Comparison of ENCODE assay signal across 8 cellular contexts in the genomic region with DNA sequence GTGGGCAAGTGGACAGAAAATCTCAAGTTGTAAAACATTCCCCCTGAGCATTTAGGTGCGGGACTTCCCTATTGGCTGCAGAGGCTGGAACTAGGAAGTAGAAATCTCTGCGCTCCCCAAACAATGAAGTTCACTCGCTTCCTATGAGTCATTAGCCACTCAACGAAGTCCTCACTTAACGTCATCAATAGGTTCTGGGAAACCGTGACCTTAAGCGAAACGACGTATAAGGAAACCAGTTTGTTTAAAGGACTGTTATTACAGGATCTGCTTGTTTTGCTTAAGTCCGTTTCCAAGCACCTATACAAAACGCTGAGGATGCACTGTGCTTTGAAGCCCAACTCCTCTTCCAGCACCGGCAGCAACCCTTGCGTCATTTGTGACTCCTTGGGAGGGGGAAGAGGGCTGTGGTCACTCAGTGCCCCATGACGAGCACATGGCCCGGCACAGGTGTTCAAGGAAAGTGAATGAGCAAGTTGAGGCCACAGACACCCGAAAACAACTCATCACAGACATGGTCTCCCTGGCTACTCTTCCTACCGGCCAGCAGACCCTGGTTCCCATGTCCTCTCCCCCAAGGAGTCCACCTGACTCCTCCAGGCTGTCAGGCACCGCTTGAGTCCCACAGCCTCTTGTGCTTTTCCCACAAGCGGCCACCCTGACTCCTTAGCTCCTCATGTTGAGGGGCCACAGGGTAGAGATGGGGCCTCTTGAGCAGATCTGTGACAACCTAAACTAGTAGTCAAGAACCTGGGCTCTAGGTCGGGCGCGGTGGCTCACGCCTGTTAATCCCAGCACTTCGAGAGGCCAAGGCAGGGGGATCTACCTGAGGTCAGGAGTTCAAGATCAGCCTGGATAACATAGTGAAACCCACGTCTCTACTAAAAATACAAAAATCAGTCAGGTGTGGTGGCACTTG. TPM values are rescaled to one million over a fixed set of nuclear protein-coding genes. Genes with fewer than 3 reads are reported as not detected.
DNase-seq lines count a peak whose midpoint lies in the region; ATAC-seq, FAIRE-seq and TF ChIP-seq lines count a peak whose summit lies in the region.

No MANE protein-coding gene starts in this region.

- H3K4me1 ChIP-seq in K562 (replicated peaks in 1 of 2; ENCODE audit: control insufficient read depth in 2 of 2, insufficient read depth in 2 of 2, low read length in 2 of 2) (peaks cover 28 to 35% of the 10 kb centered on the region in 2 experiments), thyroid gland (peaks cover 25 to 43% of the 10 kb centered on the region in 2 donors)

- no peak; the same call in 1 of the 2 replicates for TF ChIP-seq EP300 in K562 (IDR thresholded peaks at IDR 0.05; ENCODE audit: low read length)

- no peak overlapping the region for H2AFZ ChIP-seq in SU-DHL-6 (ENCODE audit: low read depth, low read length, severe bottlenecking)
- H2AFZ ChIP-seq in K562 (ENCODE audit: low read depth, low read length): peak overlapping the region; percentile 49

- no peak overlapping the region for H3K4me3 Mint-ChIP-seq in memory B cell

- no peak overlapping the region for H3K9ac ChIP-seq in SU-DHL-6 (ENCODE audit: low read length)
- peak overlapping the region; percentile 32 to 86 for H3K9ac ChIP-seq in K562 (ENCODE audit: insufficient read depth in 1 of 2, low read depth in 2 of 2, low read length in 2 of 2)

- no TSS peak for BruUV-seq in K562 (replicated peaks; lab: Mats Ljungman, UMichigan)

- peak; percentile 85 for DNase-seq in Daoy (ENCODE audit: low read depth)
- peak; percentile 46 to 81 (median 59) for DNase-seq in K562 (ENCODE audit: extremely low read depth in 1 of 4, low spot score in 3 of 4)
- DNase-seq in memory B cell (ENCODE audit: low spot score in 2 of 2): peak in 1 of 2 donors; percentile 67
- peak; percentile 49 to 65 for DNase-seq in thyroid gland
- DNase-seq in NCI-H1436 treated with DMSO at 0.1 percent for 48 hours (lab: John Stamatoyannopoulos, UW): no peak
- DNase-seq in AG08396 (ENCODE audit: low spot score): no peak

- intact Hi-C loops in K562 (cut with micrococcal nuclease) (no loop called here), thyroid gland (cut with DNase I) (no loop called here)

- no peaks in the 10 kb centered on the region for H3K9me1 ChIP-seq in K562 (ENCODE audit: control insufficient read depth, insufficient read depth, low read length)

- H4K20me1 ChIP-seq in SU-DHL-6 (ENCODE audit: low read depth, low read length): peaks cover 16% of the 10 kb centered on the region
- peaks cover 21% of the 10 kb centered on the region for H4K20me1 ChIP-seq in K562 (replicated peaks; ENCODE audit: control insufficient read depth, insufficient read depth, low read length)

- TF ChIP-seq POLR2A in K562 (conservative IDR thresholded peaks at IDR 0.05) (peak; percentile 52), thyroid gland (IDR thresholded peaks at IDR 0.05) (peak in 1 of 2 donors; percentile 23)

- peak overlapping the region; percentile 91 for H3K27ac Mint-ChIP-seq in memory B cell

- TF ChIP-seq CTCF in SU-DHL-6 (IDR thresholded peaks at IDR 0.05; ENCODE audit: insufficient read depth, low read length, poor library complexity, severe bottlenecking) (no peak), K562 (IDR thresholded peaks at IDR 0.05 in 2 of 3, conservative IDR thresholded peaks at IDR 0.05 in 1 of 3; ENCODE audit: insufficient read depth in 2 of 3, low read depth in 1 of 3, low read length in 3 of 3) (no peak), thyroid gland (IDR thresholded peaks at IDR 0.05) (no peak)

- FAIRE-seq in K562 (lab: Jason Lieb, UNC): peak; percentile 97

- H3K4me3 ChIP-seq in SU-DHL-6 (ENCODE audit: insufficient read depth, low read length, poor library complexity, severe bottlenecking): no peak overlapping the region
- no peak overlapping the region for H3K4me3 ChIP-seq in K562
- H3K4me3 ChIP-seq in thyroid gland (replicated peaks in 1 of 3): no peak overlapping the region

- peaks cover 20% of the 10 kb centered on the region for H3K4me1 Mint-ChIP-seq in memory B cell

- no peaks in the 10 kb centered on the region for H3K9me2 ChIP-seq in SU-DHL-6 (replicated peaks; ENCODE audit: insufficient read depth, low read length)

- peaks cover 13% of the 10 kb centered on the region for H3K36me3 Mint-ChIP-seq in memory B cell

- no peaks in the 10 kb centered on the region for H3K27me3 Mint-ChIP-seq in memory B cell

- POLR2A ChIA-PET in K562 (lab: Yijun Ruan, JAX): interaction anchor here (6.2 kb wide), 1 partner anchor 7 kb away, joined by 141 read pairs; no protein-coding TSS in a partner anchor

- CTCF ChIA-PET in K562 (lab: Yijun Ruan, JAX; ENCODE audit: low intra/inter-chr PET ratio): no interaction called here

- TF ChIP-seq RAD21 in K562 (CRISPR knock-in tag; conservative IDR thresholded peaks at IDR 0.05 in 1 of 2, IDR thresholded peaks at IDR 0.05 in 1 of 2): no peak

- H3K27me3 ChIP-seq in SU-DHL-6 (ENCODE audit: low read length): no peaks in the 10 kb centered on the region
- H3K27me3 ChIP-seq in K562 (ENCODE audit: control insufficient read depth in 2 of 2, insufficient read depth in 2 of 2, low read length in 2 of 2): no peaks in the 10 kb centered on the region
- no peaks in the 10 kb centered on the region for H3K27me3 ChIP-seq in thyroid gland

- H3K27ac ChIP-seq in SU-DHL-6 (ENCODE audit: low read depth, low read length) (0 out of 2 replicates have a peak overlapping the region, but pooled peaks have one; percentile 26), K562 (ENCODE audit: extremely low read depth, low read depth, low read length) (peak overlapping the region; percentile 65), thyroid gland (peak overlapping the region; percentile 70 to 93 (median 80))

- H3K79me2 ChIP-seq in SU-DHL-6 (ENCODE audit: insufficient read depth, low read length): peaks cover 26% of the 10 kb centered on the region
- peaks cover 32% of the 10 kb centered on the region for H3K79me2 ChIP-seq in K562 (ENCODE audit: control insufficient read depth, insufficient read depth, low read length)

- in situ Hi-C loops in K562 (cut with MboI): no loop called here

- no peaks in the 10 kb centered on the region for H3K9me3 ChIP-seq in SU-DHL-6 (ENCODE audit: insufficient read depth, low read length)
- no peaks in the 10 kb centered on the region for H3K9me3 ChIP-seq in K562 (replicated peaks; ENCODE audit: control insufficient read depth, insufficient read depth, low read depth, low read length)
- H3K9me3 ChIP-seq in thyroid gland: no peaks in the 10 kb centered on the region

- ATAC-seq in HG03439 (IDR thresholded peaks at IDR 0.05; ENCODE audit: unreplicated experiment): peak; percentile 45
- peak; percentile 73 for ATAC-seq in K562
- peak; percentile 68 for ATAC-seq in memory B cell (ENCODE audit: low read depth)

- H3K4me2 ChIP-seq in SU-DHL-6 (ENCODE audit: low read depth, low read length, poor library complexity, severe bottlenecking) (no peak overlapping the region), K562 (ENCODE audit: insufficient read depth, low read length) (peak overlapping the region; percentile 72)

- H3F3A ChIP-seq in SU-DHL-6 (ENCODE audit: insufficient read depth): peaks cover 55% of the 10 kb centered on the region

- H3K36me3 ChIP-seq in SU-DHL-6 (ENCODE audit: low read length) (peaks cover 25% of the 10 kb centered on the region), K562 (ENCODE audit: control insufficient read depth, insufficient read depth, low read length) (peaks cover 37% of the 10 kb centered on the region), thyroid gland (peaks cover 21 to 24% of the 10 kb centered on the region in 2 donors)

- 10% methylated on average over 25 of the region's 25 CpGs for WGBS in K562 (ENCODE audit: insufficient coverage, low coverage, missing lambda C conversion rate)
- WGBS in thyroid gland, 2 donors: 23 to 25% methylated on average over 19 to 25 of the region's 25 CpGs

- no peaks in the 10 kb centered on the region for H3K9me3 Mint-ChIP-seq in memory B cell

RNA-seq across cellular contexts. Expression of gene RPS16, which starts 4.8 kb away (rescaled TPM):
- 54.9 and 71.8 TPM in 2 replicates for total RNA-seq in Daoy (2014; rRNA removed; shearing (Covaris generic))
- total RNA-seq in K562 (2011; cell fraction: chromatin; rRNA removed; ENCODE audit: low replicate concordance): 222 and 453 TPM in 2 replicates
- 784 and 1,002 TPM in 2 replicates for total RNA-seq in K562 (2011; cell fraction: nucleolus; rRNA removed)
- total RNA-seq in K562 (2011; cell fraction: nucleoplasm; rRNA removed): 878 and 1,583 TPM in 2 replicates
- total RNA-seq in K562 (2014; rRNA removed) (2,011 and 2,125 TPM in 2 replicates), K562 (2014; rRNA removed; fragmentation: Illumina TruSeq; extraction: Trizol) (82.6 and 146 TPM in 2 replicates), K562 (2015; rRNA removed; fragmentation: Illumina TruSeq; extraction: Trizol) (114 and 137 TPM in 2 replicates), K562 (2021) (3,072 and 3,267 TPM in 2 replicates), thyroid gland (1,000 to 10,000 TPM in 2 of 4 donors, 100 to 1,000 TPM in 2; 919 to 2,686 (median 1,277) TPM)
- polyA plus RNA-seq in K562 (2011; rRNA removed) (1,618 and 2,255 TPM in 2 replicates), K562 (2014; fragmentation: Illumina TruSeq; extraction: Trizol) (2,204 and 2,973 TPM in 2 replicates), K562 (2014; fragmentation: Nextera tagmentation; extraction: Ambion mirVana) (1,000 to 10,000 TPM; 2,545 to 3,175 TPM), K562 (2014; rRNA removed) (3,400 and 3,671 TPM in 2 replicates)
- 6,767 and 7,935 TPM in 2 replicates for polyA plus RNA-seq in K562 (2011; cell fraction: cytosol; rRNA removed)
- polyA plus RNA-seq in K562 (2011; cell fraction: nucleus; rRNA removed): 1,399 and 1,697 TPM in 2 replicates
- 3,974 and 4,107 TPM in 2 replicates for polyA plus RNA-seq in K562 (2012)
- polyA minus RNA-seq in K562 (2011; rRNA and poly(A)+ RNA removed): 1,356 and 1,489 TPM in 2 replicates
- polyA minus RNA-seq in K562 (2011; cell fraction: cytosol; rRNA and poly(A)+ RNA removed): 1,901 and 2,445 TPM in 2 replicates
- 274 and 520 TPM in 2 replicates for polyA minus RNA-seq in K562 (2011; cell fraction: nucleus; rRNA and poly(A)+ RNA removed)

RNA-seq across cellular contexts. Expression of gene SUPT5H, which starts 14.4 kb away (rescaled TPM):
- 78.7 and 140 TPM in 2 replicates for total RNA-seq in Daoy (2014; rRNA removed; shearing (Covaris generic))
- 330 and 539 TPM in 2 replicates for total RNA-seq in K562 (2011; cell fraction: chromatin; rRNA removed; ENCODE audit: low replicate concordance)
- total RNA-seq in K562 (2011; cell fraction: nucleolus; rRNA removed): 230 and 249 TPM in 2 replicates
- 271 and 280 TPM in 2 replicates for total RNA-seq in K562 (2011; cell fraction: nucleoplasm; rRNA removed)
- total RNA-seq in K562 (2014; rRNA removed) (64.1 and 68.6 TPM in 2 replicates), K562 (2014; rRNA removed; fragmentation: Illumina TruSeq; extraction: Trizol) (29.4 and 34.5 TPM in 2 replicates), K562 (2015; rRNA removed; fragmentation: Illumina TruSeq; extraction: Trizol) (35.9 and 36.9 TPM in 2 replicates), K562 (2021) (73.4 and 85.9 TPM in 2 replicates), thyroid gland (100 to 1,000 TPM in 2 of 4 donors, 10 to 100 TPM in 2; 93.6 to 203 (median 116) TPM)
- polyA plus RNA-seq in K562 (2011; rRNA removed) (27.6 and 58.9 TPM in 2 replicates), K562 (2014; fragmentation: Illumina TruSeq; extraction: Trizol) (68.9 and 70.5 TPM in 2 replicates), K562 (2014; fragmentation: Nextera tagmentation; extraction: Ambion mirVana) (10 to 100 TPM; 13.3 to 18.8 TPM), K562 (2014; rRNA removed) (50.2 and 75.6 TPM in 2 replicates)
- 37.3 and 38.8 TPM in 2 replicates for polyA plus RNA-seq in K562 (2011; cell fraction: cytosol; rRNA removed)
- 208 and 227 TPM in 2 replicates for polyA plus RNA-seq in K562 (2011; cell fraction: nucleus; rRNA removed)
- polyA plus RNA-seq in K562 (2012): 93.1 and 112 TPM in 2 replicates
- polyA minus RNA-seq in K562 (2011; rRNA and poly(A)+ RNA removed): 37.0 and 51.5 TPM in 2 replicates
- polyA minus RNA-seq in K562 (2011; cell fraction: cytosol; rRNA and poly(A)+ RNA removed): 42.2 and 42.6 TPM in 2 replicates
- polyA minus RNA-seq in K562 (2011; cell fraction: nucleus; rRNA and poly(A)+ RNA removed): 36.1 and 56.9 TPM in 2 replicates

RNA-seq across cellular contexts. Expression of gene PLEKHG2, which starts 18.5 kb away (rescaled TPM):
- 3.0 and 6.9 TPM in 2 replicates for total RNA-seq in Daoy (2014; rRNA removed; shearing (Covaris generic))
- total RNA-seq in K562 (2011; cell fraction: chromatin; rRNA removed; ENCODE audit: low replicate concordance): 36.8 and 97.0 TPM in 2 replicates
- 44.7 and 54.0 TPM in 2 replicates for total RNA-seq in K562 (2011; cell fraction: nucleolus; rRNA removed)
- 35.4 and 61.8 TPM in 2 replicates for total RNA-seq in K562 (2011; cell fraction: nucleoplasm; rRNA removed)
- total RNA-seq in K562 (2014; rRNA removed) (9.8 and 17.1 TPM in 2 replicates), K562 (2014; rRNA removed; fragmentation: Illumina TruSeq; extraction: Trizol) (5.9 and 6.8 TPM in 2 replicates), K562 (2015; rRNA removed; fragmentation: Illumina TruSeq; extraction: Trizol) (8.1 and 11.4 TPM in 2 replicates), K562 (2021) (41.1 and 45.7 TPM in 2 replicates), thyroid gland (10 to 100 TPM in 2 of 4 donors, 1 to 10 TPM in 2; 8.2 to 29.1 (median 10.7) TPM)
- polyA plus RNA-seq in K562 (2011; rRNA removed) (5.4 and 8.5 TPM in 2 replicates), K562 (2014; fragmentation: Illumina TruSeq; extraction: Trizol) (18.6 and 27.7 TPM in 2 replicates), K562 (2014; fragmentation: Nextera tagmentation; extraction: Ambion mirVana) (1 to 10 TPM in 1 of 2 experiments, under 1 TPM in 1; 0.98 to 3.0 TPM), K562 (2014; rRNA removed) (14.9 and 18.0 TPM in 2 replicates)
- 4.2 and 6.3 TPM in 2 replicates for polyA plus RNA-seq in K562 (2011; cell fraction: cytosol; rRNA removed)
- polyA plus RNA-seq in K562 (2011; cell fraction: nucleus; rRNA removed): 32.9 and 103 TPM in 2 replicates
- polyA plus RNA-seq in K562 (2012): 22.1 and 34.0 TPM in 2 replicates
- polyA minus RNA-seq in K562 (2011; rRNA and poly(A)+ RNA removed): 2.7 TPM in 2 replicates
- 15.3 and 25.7 TPM in 2 replicates for polyA minus RNA-seq in K562 (2011; cell fraction: cytosol; rRNA and poly(A)+ RNA removed)
- 14.0 and 19.9 TPM in 2 replicates for polyA minus RNA-seq in K562 (2011; cell fraction: nucleus; rRNA and poly(A)+ RNA removed)

RNA-seq across cellular contexts. Expression of gene ZFP36, which starts 24.3 kb away (rescaled TPM):
- 0.21 and 2.1 TPM in 2 replicates for total RNA-seq in Daoy (2014; rRNA removed; shearing (Covaris generic))
- 9.5 and 19.1 TPM in 2 replicates for total RNA-seq in K562 (2011; cell fraction: chromatin; rRNA removed; ENCODE audit: low replicate concordance)
- total RNA-seq in K562 (2011; cell fraction: nucleolus; rRNA removed): 17.8 and 18.8 TPM in 2 replicates
- total RNA-seq in K562 (2011; cell fraction: nucleoplasm; rRNA removed): 15.0 and 15.3 TPM in 2 replicates
- total RNA-seq in K562 (2014; rRNA removed): 3.5 and 7.1 TPM in 2 replicates
- 1.8 and 2.8 TPM in 2 replicates for total RNA-seq in K562 (2014; rRNA removed; fragmentation: Illumina TruSeq; extraction: Trizol)
- total RNA-seq in K562 (2015; rRNA removed; fragmentation: Illumina TruSeq; extraction: Trizol): 3.7 and 3.8 TPM in 2 replicates
- total RNA-seq in K562 (2021): 17.1 and 20.1 TPM in 2 replicates
- polyA plus RNA-seq in K562 (2011; rRNA removed): 1.0 and 2.0 TPM in 2 replicates
- 1.8 and 3.0 TPM in 2 replicates for polyA plus RNA-seq in K562 (2011; cell fraction: cytosol; rRNA removed)
- 12.7 and 20.7 TPM in 2 replicates for polyA plus RNA-seq in K562 (2011; cell fraction: nucleus; rRNA removed)
- polyA plus RNA-seq in K562 (2012): 14.4 and 28.7 TPM in 2 replicates
- polyA plus RNA-seq in K562 (2014; fragmentation: Illumina TruSeq; extraction: Trizol): 12.5 and 13.4 TPM in 2 replicates
- 1 to 10 TPM; 1.3 to 1.5 TPM for polyA plus RNA-seq in K562 (2014; fragmentation: Nextera tagmentation; extraction: Ambion mirVana)
- polyA plus RNA-seq in K562 (2014; rRNA removed): 9.2 and 9.5 TPM in 2 replicates
- polyA minus RNA-seq in K562 (2011; rRNA and poly(A)+ RNA removed): 0.63 and 0.66 TPM in 2 replicates
- 6.1 and 7.0 TPM in 2 replicates for polyA minus RNA-seq in K562 (2011; cell fraction: cytosol; rRNA and poly(A)+ RNA removed)
- polyA minus RNA-seq in K562 (2011; cell fraction: nucleus; rRNA and poly(A)+ RNA removed): 11.0 and 12.8 TPM in 2 replicates
- 100 to 1,000 TPM in 1 of 4 donors, 10 to 100 TPM in 3; 32.4 to 109 (median 62.4) TPM for total RNA-seq in thyroid gland

RNA-seq across cellular contexts. Expression of gene MED29, which starts 39.8 kb away (rescaled TPM):
- 20.7 and 41.1 TPM in 2 replicates for total RNA-seq in Daoy (2014; rRNA removed; shearing (Covaris generic))
- 7.8 and 14.7 TPM in 2 replicates for total RNA-seq in K562 (2011; cell fraction: chromatin; rRNA removed; ENCODE audit: low replicate concordance)
- 12.0 and 12.7 TPM in 2 replicates for total RNA-seq in K562 (2011; cell fraction: nucleolus; rRNA removed)
- 13.0 and 17.4 TPM in 2 replicates for total RNA-seq in K562 (2011; cell fraction: nucleoplasm; rRNA removed)
- total RNA-seq in K562 (2014; rRNA removed): 16.0 and 22.6 TPM in 2 replicates
- 7.0 and 7.2 TPM in 2 replicates for total RNA-seq in K562 (2014; rRNA removed; fragmentation: Illumina TruSeq; extraction: Trizol)
- total RNA-seq in K562 (2015; rRNA removed; fragmentation: Illumina TruSeq; extraction: Trizol): 11.2 and 11.7 TPM in 2 replicates
- total RNA-seq in K562 (2021): 17.3 and 18.0 TPM in 2 replicates
- polyA plus RNA-seq in K562 (2011; rRNA removed): 11.7 and 12.4 TPM in 2 replicates
- polyA plus RNA-seq in K562 (2011; cell fraction: cytosol; rRNA removed): 18.4 and 30.0 TPM in 2 replicates
- 5.3 and 8.7 TPM in 2 replicates for polyA plus RNA-seq in K562 (2011; cell fraction: nucleus; rRNA removed)
- polyA plus RNA-seq in K562 (2012): 14.0 and 19.0 TPM in 2 replicates
- polyA plus RNA-seq in K562 (2014; fragmentation: Illumina TruSeq; extraction: Trizol): 18.0 and 19.2 TPM in 2 replicates
- polyA plus RNA-seq in K562 (2014; fragmentation: Nextera tagmentation; extraction: Ambion mirVana): 1 to 10 TPM; 1.8 to 2.8 TPM
- 15.1 and 22.5 TPM in 2 replicates for polyA plus RNA-seq in K562 (2014; rRNA removed)
- 6.4 and 10.6 TPM in 2 replicates for polyA minus RNA-seq in K562 (2011; rRNA and poly(A)+ RNA removed)
- polyA minus RNA-seq in K562 (2011; cell fraction: cytosol; rRNA and poly(A)+ RNA removed): 5.9 and 9.0 TPM in 2 replicates
- 15.9 and 16.3 TPM in 2 replicates for polyA minus RNA-seq in K562 (2011; cell fraction: nucleus; rRNA and poly(A)+ RNA removed)
- total RNA-seq in thyroid gland: 10 to 100 TPM; 44.3 to 77.5 (median 63.4) TPM

Comparison
In these comparisons a context has a peak if more than half of its experiments do, and no peak if none do; other contexts are left out.
1. DNase-seq: peak in Daoy (single experiment), K562 (4 of 4) and thyroid gland (2 of 2); none in NCI-H1436 treated with DMSO at 0.1 percent for 48 hours (single experiment) and AG08396 (single experiment).
2. H3K27ac ChIP-seq: peak in every context shown above with its lines; median percentile 80 in thyroid gland; 65 in K562; 26 in SU-DHL-6.
3. Peak in every context shown above with its lines, with median percentiles within 50 percentile points of each other: ATAC-seq.